In genomic region chr5:39702928-39703327, GRCh38 we compare ENCODE assay signal across 28 cellular contexts.
"Had no signal": no experiment of that assay in that cellular context is flagged by ENCODE, and none has a peak within 500 bp of the region (broad histone marks: within the 10 kb centered on the region; RNA-seq: fewer than 3 reads in every experiment).

No MANE protein-coding gene starts in this region.

- ATAC-seq: natural killer cell; psoas muscle; right cardiac atrium; right lobe of liver; stimulated activated naive CD8-positive, alpha-beta T cell treated with anti-CD3 and anti-CD28 coated beads, Interleukin-15, amount 100 ng/mL, for 72 hours; stimulated activated naive CD8-positive, alpha-beta T cell treated with anti-CD3 and anti-CD28 coated beads, Interleukin-15, Interleukin-2, amounts not matched to agents 100 U/mL and 50 U/mL, for 24 hours; upper lobe of right lung had no signal

- DNase-seq: natural killer cell; occipital lobe; ovary; posterior cingulate gyrus; psoas muscle; right cardiac atrium; right lobe of liver; sigmoid colon; spleen; stimulated activated CD4-positive, alpha-beta T cell treated with anti-CD3 and anti-CD28 coated beads, Interleukin-12 subunit alpha, Interleukin-12 subunit beta, amount 100 ng/mL, for 4 hours; stimulated activated CD4-positive, alpha-beta T cell treated with anti-CD3 and anti-CD28 coated beads, Interleukin-1b, Interleukin-23, amount 100 ng/mL, for 48 hours; stimulated activated CD4-positive, alpha-beta T cell treated with anti-CD3 and anti-CD28 coated beads, Interleukin-4, amount 100 ng/mL, for 1 hour; stimulated activated CD4-positive, alpha-beta T cell treated with anti-CD3 and anti-CD28 coated beads, Interleukin-4, amount 100 ng/mL, for 4 hours; stimulated activated CD8-positive, alpha-beta memory T cell treated with anti-CD3 and anti-CD28 coated beads, Interleukin-4, amount 100 ng/mL, for 48 hours; stimulated activated naive CD4-positive, alpha-beta T cell; stimulated activated naive CD8-positive, alpha-beta T cell treated with anti-CD3 and anti-CD28 coated beads, Interleukin-15, amount 100 ng/mL, for 72 hours; stimulated activated naive CD8-positive, alpha-beta T cell treated with anti-CD3 and anti-CD28 coated beads, Interleukin-15, Interleukin-2, amounts not matched to agents 100 U/mL and 50 U/mL, for 24 hours; substantia nigra; testis; tibial artery; transverse colon; upper lobe of right lung; uterus had no signal

- H3K4me1 Mint-ChIP-seq: natural killer cell; nephron; stimulated activated memory B cell treated with anti-CD40 and anti-IgM and Interleukin-4, amounts not matched to agents 10 μg/mL and 1 μg/mL and 100 μg/mL, for 72 hours; stimulated activated naive CD8-positive, alpha-beta T cell treated with anti-CD3 and anti-CD28 coated beads, Interleukin-15, amount 100 ng/mL, for 72 hours had no signal

- H3K27ac Mint-ChIP-seq: natural killer cell; nephron; neural progenitor cell; progenitor cell of endocrine pancreas; stimulated activated memory B cell treated with anti-CD40 and anti-IgM and Interleukin-4, amounts not matched to agents 10 μg/mL and 1 μg/mL and 100 μg/mL, for 72 hours; stimulated activated naive CD8-positive, alpha-beta T cell treated with anti-CD3 and anti-CD28 coated beads, Interleukin-15, amount 100 ng/mL, for 72 hours; type B pancreatic cell had no signal

- H3K4me3 Mint-ChIP-seq: natural killer cell; nephron; neural progenitor cell; stimulated activated memory B cell treated with anti-CD40 and anti-IgM and Interleukin-4, amounts not matched to agents 10 μg/mL and 1 μg/mL and 100 μg/mL, for 72 hours; stimulated activated naive CD8-positive, alpha-beta T cell treated with anti-CD3 and anti-CD28 coated beads, Interleukin-15, amount 100 ng/mL, for 72 hours; type B pancreatic cell had no signal

- H3K27me3 Mint-ChIP-seq: progenitor cell of endocrine pancreas, type B pancreatic cell had no signal

- H3K9me3 Mint-ChIP-seq: natural killer cell; nephron; neural progenitor cell; stimulated activated memory B cell treated with anti-CD40 and anti-IgM and Interleukin-4, amounts not matched to agents 10 μg/mL and 1 μg/mL and 100 μg/mL, for 72 hours; stimulated activated naive CD8-positive, alpha-beta T cell treated with anti-CD3 and anti-CD28 coated beads, Interleukin-15, amount 100 ng/mL, for 72 hours; type B pancreatic cell had no signal

- H3K36me3 Mint-ChIP-seq: natural killer cell; neural progenitor cell; stimulated activated memory B cell treated with anti-CD40 and anti-IgM and Interleukin-4, amounts not matched to agents 10 μg/mL and 1 μg/mL and 100 μg/mL, for 72 hours; type B pancreatic cell had no signal
